In the genomic region with DNA sequence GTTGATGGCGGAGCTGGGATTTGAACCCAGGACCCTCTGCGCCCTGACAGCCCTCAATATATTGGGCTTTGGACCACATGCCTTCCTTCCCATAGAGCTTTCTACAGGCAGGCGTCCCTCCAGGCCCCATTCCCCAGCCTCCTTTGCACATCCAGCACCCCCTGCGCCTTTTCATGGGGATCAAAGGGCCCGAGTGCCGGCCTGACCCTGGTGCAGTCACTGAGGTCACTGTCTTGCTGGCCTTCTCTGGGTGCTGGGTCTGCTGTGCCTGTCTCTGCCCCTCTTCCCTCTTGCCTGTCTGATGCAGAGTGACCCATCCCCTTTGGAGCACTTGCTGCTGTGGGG, we compare ENCODE assay signal across 26 cellular contexts. TPM values are rescaled to one million over a fixed set of nuclear protein-coding genes. Genes with fewer than 3 reads are reported as not detected.
DNase-seq lines count a peak whose midpoint lies in the region; ATAC-seq, FAIRE-seq and TF ChIP-seq lines count a peak whose summit lies in the region.
"Had no signal": no experiment of that assay in that cellular context is flagged by ENCODE, and none has a peak within 500 bp of the region (broad histone marks: within the 10 kb centered on the region; RNA-seq: fewer than 3 reads in every experiment).

No MANE protein-coding gene starts in this region.

- no peak overlapping the region for H3K27ac ChIP-seq in GM23338 (ENCODE audit: low read depth)
- H3K27ac ChIP-seq: breast epithelium, gastrocnemius medialis had no signal

- H3K27me3 Mint-ChIP-seq in activated naive CD4-positive, alpha-beta T cell treated with anti-CD3 and anti-CD28 coated beads, Interleukin-2, amount 50 U/mL, for 24 hours = peaks cover 2% of the 10 kb centered on the region
- H3K27me3 Mint-ChIP-seq in GM23338 (ENCODE audit: insufficient read depth, low read depth, poor library complexity) (peaks cover 50% of the 10 kb centered on the region), progenitor cell of endocrine pancreas (peaks cover 49% of the 10 kb centered on the region)
- H3K27me3 Mint-ChIP-seq in effector memory CD8-positive, alpha-beta T cell = no peaks in the 10 kb centered on the region

- H3K27me3 ChIP-seq in GM23338 (ENCODE audit: insufficient read depth) = peaks cover 50% of the 10 kb centered on the region

- no peak for TF ChIP-seq CTCF in GM23338 (conservative IDR thresholded peaks at IDR 0.05; ENCODE audit: low read depth in 2 of 2)
- TF ChIP-seq CTCF in progenitor cell of endocrine pancreas (IDR thresholded peaks at IDR 0.05; ENCODE audit: unreplicated experiment) = no peak

- FAIRE-seq in urothelium cell line (lab: Jason Lieb, UNC) = no peak
- FAIRE-seq: K562 had no signal

- no peak overlapping the region for H3K4me2 ChIP-seq in GM23338

- no peaks in the 10 kb centered on the region for H3K9me3 Mint-ChIP-seq in activated naive CD4-positive, alpha-beta T cell treated with anti-CD3 and anti-CD28 coated beads, Interleukin-2, amount 50 U/mL, for 24 hours
- H3K9me3 Mint-ChIP-seq in GM23338 = peaks cover 3% of the 10 kb centered on the region; the same call in 1 of the 3 replicates
- no peaks in the 10 kb centered on the region for H3K9me3 Mint-ChIP-seq in effector memory CD8-positive, alpha-beta T cell
- no peaks in the 10 kb centered on the region for H3K9me3 Mint-ChIP-seq in progenitor cell of endocrine pancreas (ENCODE audit: low read depth)

- no peak for DNase-seq in activated naive CD4-positive, alpha-beta T cell (lab: John Stamatoyannopoulos, UW)
- DNase-seq in GM23338 (ENCODE audit: low spot score) (no peak), progenitor cell of endocrine pancreas (ENCODE audit: low spot score, unreplicated experiment) (no peak), urothelium cell line (ENCODE audit: low spot score) (no peak)
- DNase-seq in effector memory CD8-positive, alpha-beta T cell = no peak
- DNase-seq: activated CD4-positive, CD25-positive, alpha-beta regulatory T cell; activated CD8-positive, alpha-beta memory T cell treated with anti-CD3 and anti-CD28 coated beads, Interleukin-2, amount 50 U/mL, for 4 hours; Calu3; dermis blood vessel endothelial cell; gastrocnemius medialis; left cardiac atrium; NCI-H2029 treated with DMSO at 0.1 percent for 48 hours; NCI-H446 treated with DMSO at 0.1 percent for 48 hours; stomach had no signal

- H3K4me3 ChIP-seq in GM23338 = no peak overlapping the region
- H3K4me3 ChIP-seq: breast epithelium, gastrocnemius medialis, HAP-1, K562 had no signal

- H4K20me1 ChIP-seq in GM23338 (replicated peaks; ENCODE audit: insufficient read depth) = no peaks in the 10 kb centered on the region

- H3K36me3 Mint-ChIP-seq in activated naive CD4-positive, alpha-beta T cell treated with anti-CD3 and anti-CD28 coated beads, Interleukin-2, amount 50 U/mL, for 24 hours = no peaks in the 10 kb centered on the region
- H3K36me3 Mint-ChIP-seq in GM23338 (ENCODE audit: low read depth) (no peaks in the 10 kb centered on the region; the same call in 2 of the 3 replicates), progenitor cell of endocrine pancreas (ENCODE audit: insufficient read depth) (no peaks in the 10 kb centered on the region)
- peaks cover 16% of the 10 kb centered on the region for H3K36me3 Mint-ChIP-seq in effector memory CD8-positive, alpha-beta T cell (ENCODE audit: insufficient read depth)

- no peaks in the 10 kb centered on the region for H3K9me2 ChIP-seq in GM23338 (ENCODE audit: insufficient read depth)

- no peak overlapping the region for H2AFZ ChIP-seq in GM23338

- H3K4me1 ChIP-seq in GM23338 (ENCODE audit: insufficient read depth) = peaks cover 27% of the 10 kb centered on the region; the same call in 1 of the 2 replicates

- H3K27ac Mint-ChIP-seq in activated naive CD4-positive, alpha-beta T cell treated with anti-CD3 and anti-CD28 coated beads, Interleukin-2, amount 50 U/mL, for 24 hours = no peak overlapping the region
- H3K27ac Mint-ChIP-seq in GM23338 (no peak overlapping the region), progenitor cell of endocrine pancreas (no peak overlapping the region)
- peak overlapping the region; percentile 72 for H3K27ac Mint-ChIP-seq in effector memory CD8-positive, alpha-beta T cell

- H3K36me3 ChIP-seq in GM23338 (ENCODE audit: insufficient read depth) = no peaks in the 10 kb centered on the region
- H3K36me3 ChIP-seq: breast epithelium, gastrocnemius medialis, HAP-1, stomach had no signal

- H3F3A ChIP-seq in GM23338 (replicated peaks; ENCODE audit: low read depth) = 0 out of 2 replicates have a peak, but pooled peaks cover 7% of the 10 kb centered on the region

- peak overlapping the region; percentile 24 for H3K4me3 Mint-ChIP-seq in activated naive CD4-positive, alpha-beta T cell treated with anti-CD3 and anti-CD28 coated beads, Interleukin-2, amount 50 U/mL, for 24 hours
- H3K4me3 Mint-ChIP-seq in GM23338 (peak overlapping the region; percentile 21; the same call in 1 of the 3 replicates), progenitor cell of endocrine pancreas (ENCODE audit: low read depth) (peak overlapping the region; percentile 52)
- peak overlapping the region in 1 of 2 donors; percentile 80 for H3K4me3 Mint-ChIP-seq in effector memory CD8-positive, alpha-beta T cell

- ATAC-seq in GM23338 = no peak
- no peak for ATAC-seq in effector memory CD8-positive, alpha-beta T cell (replicated peaks)
- no peak for ATAC-seq in HG03108 (IDR thresholded peaks at IDR 0.05; ENCODE audit: unreplicated experiment)
- no peak for ATAC-seq in GM18873 (IDR thresholded peaks at IDR 0.05; ENCODE audit: low FRiP score, unreplicated experiment)
- ATAC-seq: gastrocnemius medialis, K562, left cardiac atrium, sciatic nerve had no signal

- peaks cover 40% of the 10 kb centered on the region for H3K4me1 Mint-ChIP-seq in activated naive CD4-positive, alpha-beta T cell treated with anti-CD3 and anti-CD28 coated beads, Interleukin-2, amount 50 U/mL, for 24 hours
- H3K4me1 Mint-ChIP-seq in GM23338 (peaks cover 33% of the 10 kb centered on the region), progenitor cell of endocrine pancreas (ENCODE audit: low read depth) (peaks cover 8% of the 10 kb centered on the region)
- peaks cover 30 to 43% of the 10 kb centered on the region in 2 donors for H3K4me1 Mint-ChIP-seq in effector memory CD8-positive, alpha-beta T cell (ENCODE audit: low read depth in 2 of 2)

- no peaks in the 10 kb centered on the region for H3K79me2 ChIP-seq in GM23338 (replicated peaks; ENCODE audit: insufficient read depth)

TF ChIP-seq in GM23338, 12 proteins besides CTCF, POLR2A, EP300 and RAD21:
- no peak for TF ChIP-seq JUNB (IDR thresholded peaks at IDR 0.05; ENCODE audit: unreplicated experiment)
- no peak for TF ChIP-seq ZNF331 (CRISPR knock-in tag; IDR thresholded peaks at IDR 0.05; ENCODE audit: low read depth)

RNA-seq across cellular contexts. Expression of gene OPRL1, which starts 1.7 kb away (rescaled TPM):
- 0.74 and 1.1 TPM in 2 replicates for total RNA-seq in GM23338 (2014; rRNA removed; shearing (Covaris generic))
- polyA plus RNA-seq in GM23338 (2016; fragmentation: Nextera tagmentation; extraction: Ambion mirVana) = 0.24 and 0.27 TPM in 2 replicates
- 1.5 TPM in 2 replicates for total RNA-seq in progenitor cell of endocrine pancreas

RNA-seq across cellular contexts. Expression of gene RGS19, which starts 2.3 kb away (rescaled TPM):
- 15.0 and 19.7 TPM in 2 replicates for total RNA-seq in GM23338 (2014; rRNA removed; shearing (Covaris generic))
- 12.5 and 13.1 TPM in 2 replicates for polyA plus RNA-seq in GM23338 (2016; fragmentation: Nextera tagmentation; extraction: Ambion mirVana)
- 6.5 and 7.6 TPM in 2 replicates for total RNA-seq in progenitor cell of endocrine pancreas

RNA-seq across cellular contexts. Expression of gene LKAAEAR1, which starts 2.6 kb away (rescaled TPM):
- 1.1 TPM in 1 of 2 replicates, not detected in the other for total RNA-seq in GM23338 (2014; rRNA removed; shearing (Covaris generic))
- polyA plus RNA-seq in GM23338 (2016; fragmentation: Nextera tagmentation; extraction: Ambion mirVana) = 1.8 and 2.4 TPM in 2 replicates
- not detected in 2 replicates for total RNA-seq in progenitor cell of endocrine pancreas
- total RNA-seq: Calu3; dermis blood vessel endothelial cell; gastrocnemius medialis; K562; mesenteric fat pad; sciatic nerve; stomach; T-helper 1 cell treated with Interleukin-12 subunit alpha and Interleukin-12 subunit beta and Interleukin-4 antibody, amounts not matched to agents 30 ng/mL and 1 ng/mL, for 36 hours; ureter had no signal
- polyA plus RNA-seq: K562 had no signal

RNA-seq across cellular contexts. Expression of gene TCEA2, which starts 18.6 kb away (rescaled TPM):
- total RNA-seq in GM23338 (2014; rRNA removed; shearing (Covaris generic)) = 15.0 and 21.0 TPM in 2 replicates
- polyA plus RNA-seq in GM23338 (2016; fragmentation: Nextera tagmentation; extraction: Ambion mirVana) = 54.4 and 58.9 TPM in 2 replicates
- 86.7 and 92.7 TPM in 2 replicates for total RNA-seq in progenitor cell of endocrine pancreas

RNA-seq across cellular contexts. Expression of gene NPBWR2, which starts 25.8 kb away (rescaled TPM):
- total RNA-seq in GM23338 (2014; rRNA removed; shearing (Covaris generic)) = not detected in 2 replicates
- not detected in 2 replicates for polyA plus RNA-seq in GM23338 (2016; fragmentation: Nextera tagmentation; extraction: Ambion mirVana)
- not detected in 2 replicates for total RNA-seq in progenitor cell of endocrine pancreas
- total RNA-seq: breast epithelium; Calu3; dermis blood vessel endothelial cell; gastrocnemius medialis; K562; left cardiac atrium; mesenteric fat pad; osteoblast; sciatic nerve; stomach; T-helper 1 cell treated with Interleukin-12 subunit alpha and Interleukin-12 subunit beta and Interleukin-4 antibody, amounts not matched to agents 30 ng/mL and 1 ng/mL, for 36 hours; ureter had no signal
- polyA plus RNA-seq: esophagus, K562, stomach had no signal

Comparison
In these comparisons a context has a peak if more than half of its experiments do, and no peak if none do; other contexts are left out.
1. H3K27ac Mint-ChIP-seq: peak in effector memory CD8-positive, alpha-beta T cell (2 of 2); none in activated naive CD4-positive, alpha-beta T cell treated with anti-CD3 and anti-CD28 coated beads, Interleukin-2, amount 50 U/mL, for 24 hours (single experiment), GM23338 (single experiment) and progenitor cell of endocrine pancreas (single experiment).